In the genomic region with DNA sequence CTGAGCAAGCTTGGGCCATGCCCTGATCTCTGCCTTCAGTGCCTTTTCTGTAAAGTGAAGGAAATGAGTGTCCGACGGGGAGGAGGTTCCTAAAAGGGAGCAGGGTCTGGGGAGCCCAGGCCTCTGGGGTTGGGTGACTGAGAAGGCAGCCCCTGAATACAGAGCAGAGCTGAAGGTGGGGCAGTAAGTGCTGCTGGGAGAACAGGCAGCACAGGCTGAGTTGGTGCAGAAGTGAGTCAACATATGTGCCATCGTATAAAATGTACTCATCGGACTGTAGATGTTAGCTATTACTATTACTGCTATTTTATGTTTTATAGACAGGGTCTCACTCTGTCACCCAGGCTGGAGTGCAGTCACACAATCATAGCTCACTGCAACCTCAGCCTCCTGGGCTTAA, we compare ENCODE assay signal across 27 cellular contexts. TPM values are rescaled to one million over a fixed set of nuclear protein-coding genes. Genes with fewer than 3 reads are reported as not detected.
A peak's percentile ranks its signal among the peaks of the same experiment; 100 is the strongest.
DNase-seq lines count a peak whose midpoint lies in the region; ATAC-seq and TF ChIP-seq lines count a peak whose summit lies in the region.
"Had no signal": no experiment of that assay in that cellular context is flagged by ENCODE, and none has a peak within 500 bp of the region (broad histone marks: within the 10 kb centered on the region; RNA-seq: fewer than 3 reads in every experiment).

No MANE protein-coding gene starts in this region.

- H3K9me3 ChIP-seq in Panc1 (ENCODE audit: control insufficient read depth, insufficient read depth, low read depth, low read length), result no peaks in the 10 kb centered on the region
- H3K9me3 ChIP-seq: sigmoid colon, upper lobe of right lung had no signal

- no peak overlapping the region for H3K27ac ChIP-seq in Panc1 (ENCODE audit: low read length)
- H3K27ac ChIP-seq: RWPE1, sigmoid colon, upper lobe of right lung had no signal

- no peaks in the 10 kb centered on the region for H3K27me3 ChIP-seq in Panc1 (ENCODE audit: control insufficient read depth, insufficient read depth, low read length)
- H3K27me3 ChIP-seq: upper lobe of right lung had no signal

- H3K36me3 Mint-ChIP-seq in activated naive CD8-positive, alpha-beta T cell treated with anti-CD3 and anti-CD28 coated beads, Interleukin-2, amount 10 ng/mL, durations not matched to agents 7 days and 5 days, result no peaks in the 10 kb centered on the region
- peaks cover 2% of the 10 kb centered on the region for H3K36me3 Mint-ChIP-seq in activated naive CD8-positive, alpha-beta T cell treated with anti-CD3 and anti-CD28 coated beads for 36 hours
- H3K36me3 Mint-ChIP-seq in stimulated activated memory B cell treated with anti-CD40 and anti-IgM and Interleukin-4, amounts not matched to agents 10 μg/mL and 1 μg/mL and 100 μg/mL, for 72 hours, result peaks cover 24% of the 10 kb centered on the region

- H3K4me3 ChIP-seq in Panc1 (ENCODE audit: low read depth in 2 of 2, low read length in 2 of 2) (no peak overlapping the region), epithelial cell of esophagus (ENCODE audit: low read length) (no peak overlapping the region)
- H3K4me3 ChIP-seq: sigmoid colon, upper lobe of right lung had no signal

- peak overlapping the region; percentile 34 for H3K27ac Mint-ChIP-seq in activated naive CD8-positive, alpha-beta T cell treated with anti-CD3 and anti-CD28 coated beads, Interleukin-2, amount 10 ng/mL, durations not matched to agents 7 days and 5 days
- no peak overlapping the region for H3K27ac Mint-ChIP-seq in activated naive CD8-positive, alpha-beta T cell treated with anti-CD3 and anti-CD28 coated beads for 36 hours
- H3K27ac Mint-ChIP-seq in stimulated activated memory B cell treated with anti-CD40 and anti-IgM and Interleukin-4, amounts not matched to agents 10 μg/mL and 1 μg/mL and 100 μg/mL, for 72 hours, result peak overlapping the region; percentile 9
- H3K27ac Mint-ChIP-seq: CD4-positive, CD25-positive, alpha-beta regulatory T cell had no signal

- no peak for DNase-seq in activated naive CD8-positive, alpha-beta T cell treated with anti-CD3 and anti-CD28 coated beads, Interleukin-2, amount 10 ng/mL, durations not matched to agents 7 days and 5 days
- DNase-seq in activated naive CD8-positive, alpha-beta T cell treated with anti-CD3 and anti-CD28 coated beads for 36 hours, result no peak
- DNase-seq in Panc1 (ENCODE audit: low read depth, low spot score) (no peak), epithelial cell of esophagus (ENCODE audit: low read depth) (peak; percentile 58), C1 segment of cervical spinal cord (lab: John Stamatoyannopoulos, UW) (no peak), cerebellar cortex (ENCODE audit: low spot score) (no peak)
- DNase-seq: activated CD4-positive, CD25-positive, alpha-beta regulatory T cell treated with anti-CD3 and anti-CD28 coated beads, Interleukin-2, amount 50 U/mL, for 72 hours; activated naive CD4-positive, alpha-beta T cell treated with anti-CD3 and anti-CD28 coated beads, Interleukin-2, amount 50 U/mL, for 16 hours; activated T-cell treated with anti-CD3 and anti-CD28 coated beads, Interleukin-2, amount 50 U/mL, for 4 hours; CD4-positive, CD25-positive, alpha-beta regulatory T cell; GDM1; HCEC 1CT; KG1; mesendoderm; NCI-H526 treated with DMSO at 0.1 percent for 48 hours; sigmoid colon; stimulated activated CD4-positive, alpha-beta T cell treated with anti-CD3 and anti-CD28 coated beads, Interleukin-15, amount 100 ng/mL, for 24 hours; stimulated activated CD8-positive, alpha-beta memory T cell treated with anti-CD3 and anti-CD28 coated beads, Interleukin-4, amount 100 ng/mL, for 48 hours; upper lobe of right lung had no signal

- TF ChIP-seq CTCF in Panc1 (IDR thresholded peaks at IDR 0.05), result no peak
- no peak for TF ChIP-seq CTCF in epithelial cell of esophagus (IDR thresholded peaks at IDR 0.05; ENCODE audit: insufficient read depth, low read depth, low read length, missing control alignments)

- no peaks in the 10 kb centered on the region for H3K36me3 ChIP-seq in Panc1 (ENCODE audit: control insufficient read depth, insufficient read depth, low read length)

- H3K4me1 Mint-ChIP-seq in activated naive CD8-positive, alpha-beta T cell treated with anti-CD3 and anti-CD28 coated beads, Interleukin-2, amount 10 ng/mL, durations not matched to agents 7 days and 5 days, result peaks cover 1% of the 10 kb centered on the region
- H3K4me1 Mint-ChIP-seq in activated naive CD8-positive, alpha-beta T cell treated with anti-CD3 and anti-CD28 coated beads for 36 hours, result peaks cover 2% of the 10 kb centered on the region
- peaks cover 53% of the 10 kb centered on the region for H3K4me1 Mint-ChIP-seq in stimulated activated memory B cell treated with anti-CD40 and anti-IgM and Interleukin-4, amounts not matched to agents 10 μg/mL and 1 μg/mL and 100 μg/mL, for 72 hours

- POLR2A ChIA-PET in activated naive CD8-positive, alpha-beta T cell treated with anti-CD3 and anti-CD28 coated beads, Interleukin-2, amount 10 ng/mL, durations not matched to agents 7 days and 5 days (lab: Charles Lee), result interaction anchor here (1.0 kb wide), 1 partner anchor 13 kb away, joined by 3 read pairs; no protein-coding TSS in a partner anchor
- POLR2A ChIA-PET in Panc1 (lab: Charles Lee), result no interaction called here

- no peak overlapping the region for H3K4me3 Mint-ChIP-seq in activated naive CD8-positive, alpha-beta T cell treated with anti-CD3 and anti-CD28 coated beads, Interleukin-2, amount 10 ng/mL, durations not matched to agents 7 days and 5 days
- H3K4me3 Mint-ChIP-seq in activated naive CD8-positive, alpha-beta T cell treated with anti-CD3 and anti-CD28 coated beads for 36 hours, result no peak overlapping the region
- no peak overlapping the region for H3K4me3 Mint-ChIP-seq in stimulated activated memory B cell treated with anti-CD40 and anti-IgM and Interleukin-4, amounts not matched to agents 10 μg/mL and 1 μg/mL and 100 μg/mL, for 72 hours
- H3K4me3 Mint-ChIP-seq: activated T-cell treated with anti-CD3 and anti-CD28 coated beads, Interleukin-2, amount 50 U/mL, for 4 hours; CD4-positive, CD25-positive, alpha-beta regulatory T cell had no signal

- in situ Hi-C loops in Panc1 (cut with HindIII; ENCODE audit: low pct_unique_long_range_greater_than_20kb, low sequenced_read_pairs), result no loop called here

- H3K4me1 ChIP-seq in Panc1 (ENCODE audit: control insufficient read depth, insufficient read depth, low read length), result no peaks in the 10 kb centered on the region
- H3K4me1 ChIP-seq: sigmoid colon, upper lobe of right lung had no signal

- no TSS peak for BruUV-seq in Panc1 (replicated peaks; lab: Mats Ljungman, UMichigan)

- intact Hi-C loops in Panc1 (cut with micrococcal nuclease; ENCODE audit: unreplicated experiment), result no loop called here

- no peak for ATAC-seq in activated naive CD8-positive, alpha-beta T cell treated with anti-CD3 and anti-CD28 coated beads, Interleukin-2, amount 10 ng/mL, durations not matched to agents 7 days and 5 days (ENCODE audit: low read depth)
- ATAC-seq in Panc1 (peak; percentile 28; the same call in 1 of the 2 replicates), GM19467 (IDR thresholded peaks at IDR 0.05; ENCODE audit: unreplicated experiment) (no peak)
- peak; percentile 21 for ATAC-seq in stimulated activated memory B cell treated with anti-CD40 and anti-IgM and Interleukin-4, amounts not matched to agents 10 μg/mL and 1 μg/mL and 100 μg/mL, for 72 hours

- no peaks in the 10 kb centered on the region for H3K9me3 Mint-ChIP-seq in activated naive CD8-positive, alpha-beta T cell treated with anti-CD3 and anti-CD28 coated beads, Interleukin-2, amount 10 ng/mL, durations not matched to agents 7 days and 5 days
- H3K9me3 Mint-ChIP-seq in activated naive CD8-positive, alpha-beta T cell treated with anti-CD3 and anti-CD28 coated beads for 36 hours, result no peaks in the 10 kb centered on the region
- H3K9me3 Mint-ChIP-seq in stimulated activated memory B cell treated with anti-CD40 and anti-IgM and Interleukin-4, amounts not matched to agents 10 μg/mL and 1 μg/mL and 100 μg/mL, for 72 hours, result no peaks in the 10 kb centered on the region
- H3K9me3 Mint-ChIP-seq: activated T-cell treated with anti-CD3 and anti-CD28 coated beads, Interleukin-2, amount 50 U/mL, for 4 hours; CD4-positive, CD25-positive, alpha-beta regulatory T cell had no signal

- H3K27me3 Mint-ChIP-seq in activated naive CD8-positive, alpha-beta T cell treated with anti-CD3 and anti-CD28 coated beads, Interleukin-2, amount 10 ng/mL, durations not matched to agents 7 days and 5 days, result peaks cover 24% of the 10 kb centered on the region
- H3K27me3 Mint-ChIP-seq in activated naive CD8-positive, alpha-beta T cell treated with anti-CD3 and anti-CD28 coated beads for 36 hours, result peaks cover 36% of the 10 kb centered on the region
- H3K27me3 Mint-ChIP-seq in stimulated activated memory B cell treated with anti-CD40 and anti-IgM and Interleukin-4, amounts not matched to agents 10 μg/mL and 1 μg/mL and 100 μg/mL, for 72 hours, result no peaks in the 10 kb centered on the region

- CTCF ChIA-PET in Panc1 (lab: Charles Lee), result no interaction called here

RNA-seq across cellular contexts. Expression of gene HAMP, which starts 1.0 kb away (rescaled TPM):
- 1 to 10 TPM; 1.0 to 1.1 TPM for total RNA-seq in activated naive CD8-positive, alpha-beta T cell treated with anti-CD3 and anti-CD28 coated beads, Interleukin-2, amount 10 ng/mL, durations not matched to agents 7 days and 5 days
- total RNA-seq in activated naive CD8-positive, alpha-beta T cell treated with anti-CD3 and anti-CD28 coated beads for 36 hours, result under 1 TPM; 0.32 to 0.37 TPM
- 0.31 TPM for total RNA-seq in Panc1 (2021; ENCODE audit: unreplicated experiment)
- polyA plus RNA-seq in Panc1 (2012; ENCODE audit: insufficient read length), result not detected
- total RNA-seq: fibroblast of lung, osteocyte, subcutaneous adipose tissue had no signal
- polyA plus RNA-seq: CD4-positive, CD25-positive, alpha-beta regulatory T cell; fibroblast of lung had no signal

RNA-seq across cellular contexts. Expression of gene MAG, which starts 10.7 kb away (rescaled TPM):
- total RNA-seq in activated naive CD8-positive, alpha-beta T cell treated with anti-CD3 and anti-CD28 coated beads, Interleukin-2, amount 10 ng/mL, durations not matched to agents 7 days and 5 days, result under 1 TPM; 0.11 to 0.39 TPM
- total RNA-seq in activated naive CD8-positive, alpha-beta T cell treated with anti-CD3 and anti-CD28 coated beads for 36 hours, result under 1 TPM; 0.20 to 0.29 TPM
- not detected for total RNA-seq in Panc1 (2021; ENCODE audit: unreplicated experiment)
- polyA plus RNA-seq in Panc1 (2012; ENCODE audit: insufficient read length), result not detected
- total RNA-seq: A673; activated CD8-positive, alpha-beta memory T cell treated with anti-CD3 and anti-CD28 coated beads for 36 hours; CD4-positive, CD25-positive, alpha-beta regulatory T cell; osteocyte; subcutaneous adipose tissue; upper lobe of right lung had no signal
- polyA plus RNA-seq: fibroblast of lung had no signal

RNA-seq across cellular contexts. Expression of gene USF2, which starts 12.5 kb away (rescaled TPM):
- total RNA-seq in activated naive CD8-positive, alpha-beta T cell treated with anti-CD3 and anti-CD28 coated beads, Interleukin-2, amount 10 ng/mL, durations not matched to agents 7 days and 5 days, result 100 to 1,000 TPM; 149 to 159 TPM
- total RNA-seq in activated naive CD8-positive, alpha-beta T cell treated with anti-CD3 and anti-CD28 coated beads for 36 hours, result 100 to 1,000 TPM; 105 to 109 TPM
- 121 TPM for total RNA-seq in Panc1 (2021; ENCODE audit: unreplicated experiment)
- 261 TPM for polyA plus RNA-seq in Panc1 (2012; ENCODE audit: insufficient read length)

RNA-seq across cellular contexts. Expression of gene LSR, which starts 32.5 kb away (rescaled TPM):
- total RNA-seq in activated naive CD8-positive, alpha-beta T cell treated with anti-CD3 and anti-CD28 coated beads, Interleukin-2, amount 10 ng/mL, durations not matched to agents 7 days and 5 days, result 10 to 100 TPM; 33.2 to 36.3 TPM
- 10 to 100 TPM; 40.6 to 43.9 TPM for total RNA-seq in activated naive CD8-positive, alpha-beta T cell treated with anti-CD3 and anti-CD28 coated beads for 36 hours
- total RNA-seq in Panc1 (2021; ENCODE audit: unreplicated experiment), result 64.7 TPM
- polyA plus RNA-seq in Panc1 (2012; ENCODE audit: insufficient read length), result 124 TPM

RNA-seq across cellular contexts. Expression of gene CD22, which starts 47.7 kb away (rescaled TPM):
- 1 to 10 TPM; 1.7 to 1.8 TPM for total RNA-seq in activated naive CD8-positive, alpha-beta T cell treated with anti-CD3 and anti-CD28 coated beads, Interleukin-2, amount 10 ng/mL, durations not matched to agents 7 days and 5 days
- 1 to 10 TPM; 3.0 to 3.2 TPM for total RNA-seq in activated naive CD8-positive, alpha-beta T cell treated with anti-CD3 and anti-CD28 coated beads for 36 hours
- 0.74 TPM for total RNA-seq in Panc1 (2021; ENCODE audit: unreplicated experiment)
- polyA plus RNA-seq in Panc1 (2012; ENCODE audit: insufficient read length), result 0.16 TPM
- total RNA-seq: A673, osteocyte had no signal

Comparison
In these comparisons a context has a peak if more than half of its experiments do, and no peak if none do; other contexts are left out.
1. ATAC-seq: peak in Panc1 (single experiment) and stimulated activated memory B cell treated with anti-CD40 and anti-IgM and Interleukin-4, amounts not matched to agents 10 μg/mL and 1 μg/mL and 100 μg/mL, for 72 hours (single experiment); none in activated naive CD8-positive, alpha-beta T cell treated with anti-CD3 and anti-CD28 coated beads, Interleukin-2, amount 10 ng/mL, durations not matched to agents 7 days and 5 days (single experiment) and GM19467 (single experiment).